Comparison of ENCODE assay signal across 8 cellular contexts in genomic region chr2:170396799-170397459, GRCh38.
DNase-seq lines count a peak whose midpoint lies in the region; ATAC-seq, FAIRE-seq and TF ChIP-seq lines count a peak whose summit lies in the region.

No MANE protein-coding gene starts in this region.

- no peaks in the 10 kb centered on the region for H4K20me1 ChIP-seq in IMR-90 (ENCODE audit: insufficient read depth, low read length)

- H3K18ac ChIP-seq in IMR-90 (ENCODE audit: low read depth, low read length): no peak overlapping the region

- H3K23ac ChIP-seq in IMR-90 (ENCODE audit: low read depth, low read length): no peak overlapping the region

- intact Hi-C loops in Caco-2 (cut with micrococcal nuclease; ENCODE audit: unreplicated experiment): loop anchor here (1.0 to 2.0 kb wide), 2 partner anchors 60 to 418 kb away; no protein-coding TSS in a partner anchor
- intact Hi-C loops in IMR-90 (cut with micrococcal nuclease): no loop called here
- intact Hi-C loops in kidney (cut with DNase I): no loop called here

- no peaks in the 10 kb centered on the region for H3K36me3 ChIP-seq in Caco-2 (ENCODE audit: control insufficient read depth, insufficient read depth, low read length)
- H3K36me3 ChIP-seq in IMR-90 (ENCODE audit: control insufficient read depth, insufficient read depth, low read length): no peaks in the 10 kb centered on the region
- no peaks in the 10 kb centered on the region for H3K36me3 ChIP-seq in RWPE2 (ENCODE audit: low read depth)
- H3K36me3 ChIP-seq in kidney (ENCODE audit: control insufficient read depth in 1 of 2, insufficient read depth in 2 of 2, low read length in 2 of 2): no peaks in the 10 kb centered on the region

- H4K5ac ChIP-seq in IMR-90 (ENCODE audit: low read depth, low read length): no peak overlapping the region

- no peak overlapping the region for H2BK120ac ChIP-seq in IMR-90 (ENCODE audit: low read depth, low read length)

- H4K91ac ChIP-seq in IMR-90 (ENCODE audit: insufficient read depth, low read depth, low read length): no peak overlapping the region

- no TSS peak for BruUV-seq in Caco-2 (replicated peaks; lab: Mats Ljungman, UMichigan)
- BruUV-seq in IMR-90 (replicated peaks; lab: Mats Ljungman, UMichigan): no TSS peak

- CTCF ChIA-PET in Caco-2 (lab: Charles Lee): interaction anchor here (0.5 kb wide), 1 partner anchor 420 kb away, joined by 3 read pairs; the partner anchor contains the start of gene GAD1
- CTCF ChIA-PET in IMR-90 (lab: Yijun Ruan, JAX): interaction anchor here (0.9 to 1.1 kb wide), 2 partner anchors 11 to 72 kb away, joined by 3 to 4 read pairs; no protein-coding TSS in a partner anchor

- no peaks in the 10 kb centered on the region for H3K9me3 ChIP-seq in Caco-2
- no peaks in the 10 kb centered on the region for H3K9me3 ChIP-seq in IMR-90 (ENCODE audit: control insufficient read depth, insufficient read depth, low read length)
- no peaks in the 10 kb centered on the region for H3K9me3 ChIP-seq in RWPE2 (ENCODE audit: severe bottlenecking)
- no peaks in the 10 kb centered on the region for H3K9me3 ChIP-seq in kidney (ENCODE audit: control insufficient read depth in 1 of 2, low read length in 2 of 2)

- TF ChIP-seq RAD21 in IMR-90 (IDR thresholded peaks at IDR 0.05; ENCODE audit: low read length): peak; percentile 33; the same call in 1 of the 2 replicates

- H3K9me3 Mint-ChIP-seq in Caco-2 (ENCODE audit: unreplicated experiment): no peaks in the 10 kb centered on the region
- no peaks in the 10 kb centered on the region for H3K9me3 Mint-ChIP-seq in mesothelial cell of epicardium

- H2BK15ac ChIP-seq in IMR-90 (ENCODE audit: low read depth, low read length): no peak overlapping the region

- dilution Hi-C loops in IMR-90 (cut with HindIII; ENCODE audit: low sequenced_read_pairs, unreplicated experiment): no loop called here

- no peaks in the 10 kb centered on the region for H3K36me3 Mint-ChIP-seq in Caco-2 (ENCODE audit: insufficient read depth, unreplicated experiment)
- no peaks in the 10 kb centered on the region for H3K36me3 Mint-ChIP-seq in mesothelial cell of epicardium

- ATAC-seq in IMR-90 (ENCODE audit: low read depth): no peak
- ATAC-seq in RWPE2 (ENCODE audit: low read depth): peak; percentile 57; the same call in 2 of the 3 replicates

- H3K27me3 ChIP-seq in Caco-2 (replicated peaks; ENCODE audit: control insufficient read depth, insufficient read depth, low read length) (no peaks in the 10 kb centered on the region), IMR-90 (ENCODE audit: control insufficient read depth, insufficient read depth, low read length) (no peaks in the 10 kb centered on the region), RWPE2 (ENCODE audit: insufficient read depth, poor library complexity, severe bottlenecking) (no peaks in the 10 kb centered on the region)

- TF ChIP-seq CTCF in Caco-2 (IDR thresholded peaks at IDR 0.05; ENCODE audit: insufficient read depth in 1 of 2, low read depth in 1 of 2, low read length in 1 of 2, severe bottlenecking in 1 of 2, unreplicated experiment in 1 of 2): peak; percentile 5 to 60
- TF ChIP-seq CTCF in IMR-90 (conservative IDR thresholded peaks at IDR 0.05; ENCODE audit: low read depth, low read length): peak; percentile 34
- TF ChIP-seq CTCF in RWPE2 (IDR thresholded peaks at IDR 0.05; ENCODE audit: poor library complexity, severe bottlenecking): peak; percentile 70
- TF ChIP-seq CTCF in kidney (IDR thresholded peaks at IDR 0.05; ENCODE audit: borderline replicate concordance, extremely low read depth, insufficient read depth): no peak
- TF ChIP-seq CTCF in mesothelial cell of epicardium (IDR thresholded peaks at IDR 0.05; ENCODE audit: unreplicated experiment): no peak

- POLR2A ChIA-PET in Caco-2 (lab: Charles Lee) (no interaction called here), IMR-90 (lab: Charles Lee; ENCODE audit: unreplicated experiment) (no interaction called here)

- TF ChIP-seq POLR2A in IMR-90 (IDR thresholded peaks at IDR 0.05; ENCODE audit: low read depth, low read length): no peak

- H3K4me3 Mint-ChIP-seq in Caco-2 (ENCODE audit: unreplicated experiment): no peak overlapping the region
- H3K4me3 Mint-ChIP-seq in mesothelial cell of epicardium: no peak overlapping the region

- no peak overlapping the region for H3K4ac ChIP-seq in IMR-90 (ENCODE audit: low read depth, low read length)

- H2BK20ac ChIP-seq in IMR-90 (ENCODE audit: low read depth, low read length): no peak overlapping the region

- no peak overlapping the region for H2AK9ac ChIP-seq in IMR-90 (replicated peaks; ENCODE audit: low read depth, low read length, poor library complexity)

- H3K4me1 ChIP-seq in Caco-2: peaks cover 12% of the 10 kb centered on the region; the same call in 1 of the 2 replicates
- no peaks in the 10 kb centered on the region for H3K4me1 ChIP-seq in IMR-90 (ENCODE audit: control insufficient read depth, insufficient read depth, low read length)
- H3K4me1 ChIP-seq in RWPE2 (ENCODE audit: insufficient read depth, poor library complexity, severe bottlenecking): no peaks in the 10 kb centered on the region
- peaks cover 0 to 7% of the 10 kb centered on the region in 2 donors for H3K4me1 ChIP-seq in kidney (ENCODE audit: control insufficient read depth in 1 of 2, insufficient read depth in 1 of 2, low read depth in 1 of 2, low read length in 2 of 2)

- peak; percentile 8 for FAIRE-seq in kidney (lab: Jason Lieb, UNC)

- DNase-seq in Caco-2: peak in 1 of 2 experiments; percentile 15
- peak; percentile 4 for DNase-seq in IMR-90
- no peak for DNase-seq in RWPE2 (ENCODE audit: low spot score)
- no peak for DNase-seq in kidney
- DNase-seq in NK-92 (lab: John Stamatoyannopoulos, UW; ENCODE audit: unreplicated experiment): no peak
- DNase-seq in NCI-H1930 (lab: John Stamatoyannopoulos, UW): no peak
- DNase-seq in mesothelial cell of epicardium (ENCODE audit: low spot score in 2 of 2, unreplicated experiment in 2 of 2): no peak
- DNase-seq in NK-92 treated with Interleukin-12 subunit alpha and Interleukin-12 subunit beta, amount 100 ng/mL, for 24 hours (lab: John Stamatoyannopoulos, UW): no peak

- H3K27me3 Mint-ChIP-seq in Caco-2 (ENCODE audit: insufficient read depth, unreplicated experiment): no peaks in the 10 kb centered on the region
- peaks cover 40% of the 10 kb centered on the region for H3K27me3 Mint-ChIP-seq in mesothelial cell of epicardium (ENCODE audit: low read depth)

- in situ Hi-C loops in IMR-90 (cut with MboI; ENCODE audit: low sequenced_read_pairs): no loop called here

- H3K14ac ChIP-seq in IMR-90 (replicated peaks; ENCODE audit: low read depth, low read length): no peak overlapping the region

- H3K56ac ChIP-seq in IMR-90 (ENCODE audit: extremely low read depth, insufficient read depth, low read length): no peak overlapping the region

- no peak overlapping the region for H3K4me2 ChIP-seq in IMR-90 (ENCODE audit: low read depth, low read length)

- H3K27ac ChIP-seq in IMR-90 (ENCODE audit: insufficient read depth, low read length): no peak overlapping the region
- no peak overlapping the region for H3K27ac ChIP-seq in RWPE2 (ENCODE audit: poor library complexity, severe bottlenecking)
- peak overlapping the region; percentile 9 to 28 for H3K27ac ChIP-seq in kidney (ENCODE audit: low read depth in 2 of 2, low read length in 2 of 2)

- no peak overlapping the region for H2BK5ac ChIP-seq in IMR-90 (ENCODE audit: low read depth, low read length, poor library complexity, severe bottlenecking)

- H3K27ac Mint-ChIP-seq in Caco-2 (ENCODE audit: unreplicated experiment): no peak overlapping the region
- no peak overlapping the region for H3K27ac Mint-ChIP-seq in mesothelial cell of epicardium

- H2AFZ ChIP-seq in IMR-90 (replicated peaks; ENCODE audit: low read length, poor library complexity): no peak overlapping the region

- no peak overlapping the region for H4K8ac ChIP-seq in IMR-90 (ENCODE audit: low read depth in 2 of 2, low read length in 2 of 2)

- no peaks in the 10 kb centered on the region for H3K9me1 ChIP-seq in IMR-90 (ENCODE audit: insufficient read depth, low read length)

- no peak overlapping the region for H3K4me3 ChIP-seq in Caco-2 (ENCODE audit: low read depth, low read length)
- no peak overlapping the region for H3K4me3 ChIP-seq in IMR-90 (ENCODE audit: insufficient read depth, low read depth, low read length)
- H3K4me3 ChIP-seq in RWPE2 (ENCODE audit: severe bottlenecking): no peak overlapping the region
- H3K4me3 ChIP-seq in kidney (ENCODE audit: low read length in 2 of 2): no peak overlapping the region

- H3K79me1 ChIP-seq in IMR-90 (ENCODE audit: low read depth in 1 of 2, low read length in 2 of 2): no peaks in the 10 kb centered on the region

- no peak overlapping the region for H3K9ac ChIP-seq in IMR-90 (ENCODE audit: low read depth, low read length)
- H3K9ac ChIP-seq in kidney (ENCODE audit: low read length in 2 of 2): no peak overlapping the region

- H2AK5ac ChIP-seq in IMR-90 (ENCODE audit: low read depth, low read length): no peak overlapping the region

- no CpG with 5 or more reads among the region's 5 CpGs for WGBS in IMR-90 (ENCODE audit: extremely low coverage in 2 of 2, insufficient read length in 1 of 2), 2 experiments

- H3K4me1 Mint-ChIP-seq in Caco-2 (ENCODE audit: low read depth, unreplicated experiment) (peaks cover 8% of the 10 kb centered on the region), mesothelial cell of epicardium (peaks cover 11% of the 10 kb centered on the region)

TF ChIP-seq in IMR-90, 13 proteins besides CTCF, POLR2A, EP300 and RAD21:
- TF ChIP-seq SMC3 (IDR thresholded peaks at IDR 0.05; ENCODE audit: low read depth, low read length) (peak; percentile 28; the same call in 1 of the 2 replicates), MAZ (IDR thresholded peaks at IDR 0.05; ENCODE audit: borderline replicate concordance, low read depth, low read length) (no peak)

Comparison
In these comparisons a context has a peak if more than half of its experiments do, and no peak if none do; other contexts are left out.
1. CTCF ChIP-seq: peak in Caco-2 (2 of 2), IMR-90 (single experiment) and RWPE2 (single experiment); none in kidney (single experiment) and mesothelial cell of epicardium (single experiment).
2. H3K27ac ChIP-seq: peak in kidney (2 of 2); none in IMR-90 (single experiment) and RWPE2 (single experiment).